9 cellular contexts compared by ENCODE assay signal in the genomic region with DNA sequence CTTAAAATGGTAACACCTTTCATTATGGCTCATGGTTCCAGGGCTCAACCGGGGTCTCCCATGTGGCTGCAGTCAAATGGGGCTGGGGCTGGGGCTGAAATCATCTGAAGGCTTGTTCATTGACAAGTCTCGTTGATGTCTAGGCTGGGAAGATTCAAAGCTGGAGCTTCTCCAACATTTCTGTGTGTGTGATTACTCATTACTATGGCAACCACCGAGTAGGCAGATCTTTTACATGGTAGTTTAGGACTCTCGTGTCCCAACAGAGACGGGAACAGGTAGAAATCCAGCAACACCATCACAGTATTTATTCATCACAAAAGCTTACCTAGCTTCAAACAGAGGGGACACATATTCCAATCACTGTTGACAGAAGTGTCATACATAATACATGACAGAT. TPM values are rescaled to one million over a fixed set of nuclear protein-coding genes. Genes with fewer than 3 reads are reported as not detected.
A peak's percentile ranks its signal among the peaks of the same experiment; 100 is the strongest.
DNase-seq lines count a peak whose midpoint lies in the region; ATAC-seq and TF ChIP-seq lines count a peak whose summit lies in the region.
"Had no signal": no experiment of that assay in that cellular context is flagged by ENCODE, and none has a peak within 500 bp of the region (broad histone marks: within the 10 kb centered on the region; RNA-seq: fewer than 3 reads in every experiment).

No MANE protein-coding gene starts in this region.

- H3K9me3 Mint-ChIP-seq in osteocyte (ENCODE audit: unreplicated experiment) = no peaks in the 10 kb centered on the region

- H3K27ac Mint-ChIP-seq in osteocyte (ENCODE audit: unreplicated experiment) = peak overlapping the region; percentile 61

- peak; percentile 4 to 11 for DNase-seq in NCI-H2081 (lab: John Stamatoyannopoulos, UW)
- no peak for DNase-seq in NCI-H2081 treated with DMSO at 0.1 percent for 48 hours (lab: John Stamatoyannopoulos, UW)
- peak; percentile 55 for DNase-seq in RPMI7951 (ENCODE audit: low read depth)
- peak; percentile 74 for DNase-seq in fibroblast of peridontal ligament (ENCODE audit: extremely low read depth)
- DNase-seq in osteocyte (ENCODE audit: extremely low spot score, unreplicated experiment) = no peak
- no peak for DNase-seq in activated CD4-positive, alpha-beta T cell treated with anti-CD3 and anti-CD28 coated beads for 1 hour
- DNase-seq: ACHN had no signal

- TF ChIP-seq CTCF in osteocyte (IDR thresholded peaks at IDR 0.05) = no peak

- H3K36me3 Mint-ChIP-seq in osteocyte (ENCODE audit: unreplicated experiment) = peaks cover 10% of the 10 kb centered on the region

- peaks cover 40% of the 10 kb centered on the region for H3K4me1 Mint-ChIP-seq in osteocyte (ENCODE audit: unreplicated experiment)

- ATAC-seq in GM21576 (IDR thresholded peaks at IDR 0.05; ENCODE audit: unreplicated experiment) = no peak
- ATAC-seq in HG02571 (IDR thresholded peaks at IDR 0.05; ENCODE audit: unreplicated experiment) = no peak

- H3K27me3 Mint-ChIP-seq in osteocyte (ENCODE audit: unreplicated experiment) = no peaks in the 10 kb centered on the region

- no peak overlapping the region for H3K4me3 Mint-ChIP-seq in osteocyte (ENCODE audit: unreplicated experiment)

RNA-seq across cellular contexts. Expression of gene YTHDC1, which starts 7.8 kb away (rescaled TPM):
- total RNA-seq in RPMI7951 (2014; rRNA removed; shearing (Covaris generic)) = 23.2 and 25.4 TPM in 2 replicates
- 76.1 and 82.8 TPM in 2 replicates for total RNA-seq in osteocyte

Comparison
In these comparisons a context has a peak if more than half of its experiments do, and no peak if none do; other contexts are left out.
1. DNase-seq: peak in NCI-H2081 (2 of 2), RPMI7951 (single experiment) and fibroblast of peridontal ligament (single experiment); none in NCI-H2081 treated with DMSO at 0.1 percent for 48 hours (single experiment), osteocyte (single experiment) and activated CD4-positive, alpha-beta T cell treated with anti-CD3 and anti-CD28 coated beads for 1 hour (single experiment).